Comparison of ENCODE assay signal across 29 cellular contexts in the genomic region with DNA sequence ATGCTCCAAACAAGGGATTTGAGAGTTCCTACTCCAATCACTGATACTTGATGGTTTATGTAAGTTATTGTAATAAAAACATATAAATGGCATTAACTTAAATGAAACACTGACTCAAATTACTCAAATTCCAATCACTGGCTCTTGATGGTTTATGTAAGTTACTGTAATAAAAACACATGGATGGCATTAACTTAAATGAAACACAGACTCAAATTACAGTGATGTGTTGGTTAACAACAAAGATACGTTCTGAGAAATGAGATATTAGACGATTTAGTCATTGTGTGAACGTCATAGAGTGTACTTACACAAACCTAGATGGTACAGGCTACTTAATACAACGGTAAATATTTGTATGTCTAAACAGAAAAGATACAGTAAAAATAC.
"Had no signal": no experiment of that assay in that cellular context is flagged by ENCODE, and none has a peak within 500 bp of the region (broad histone marks: within the 10 kb centered on the region; RNA-seq: fewer than 3 reads in every experiment).

No MANE protein-coding gene starts in this region.

- H3K9me3 ChIP-seq: adrenal gland, breast epithelium, SJCRH30, SK-N-SH had no signal

- H3K9ac ChIP-seq: SK-N-SH had no signal

- H3K4me2 ChIP-seq: SK-N-SH had no signal

- DNase-seq: activated CD4-positive, alpha-beta memory T cell treated with anti-CD3 and anti-CD28 coated beads, Interleukin-2, amount 10 ng/mL, durations not matched to agents 7 days and 5 days; activated CD4-positive, alpha-beta T cell treated with anti-CD3 and anti-CD28 coated beads for 36 hours; activated CD4-positive, alpha-beta T cell treated with anti-CD3 and anti-CD28 coated beads, Interleukin-2, amount 50 U/mL, for 1 hour; activated gamma-delta T cell treated with Interleukin-2 at 50 U/mL for 16 hours; activated naive CD4-positive, alpha-beta T cell treated with anti-CD3 and anti-CD28 coated beads, Interleukin-2, amount 10 ng/mL, durations not matched to agents 7 days and 5 days; activated naive CD8-positive, alpha-beta T cell treated with anti-CD3 and anti-CD28 coated beads for 36 hours; activated T-cell treated with anti-CD3 and anti-CD28 coated beads for 4 hours; activated T-cell treated with anti-CD3 and anti-CD28 coated beads, Interleukin-2, amount 50 U/mL, for 48 hours; adrenal gland; aorta; caudate nucleus; Kasumi-1; NCI-H1105 treated with DMSO at 0.1 percent for 48 hours; NCI-H146; NCI-H1930; NCI-H345; NCI-H510A; NCI-H526 treated with DMSO at 0.1 percent for 48 hours; NCI-H82; NK-92 treated with Interleukin-12 subunit alpha and Interleukin-12 subunit beta, amount 100 ng/mL, for 24 hours; OCI-M1; RPMI8226; SJCRH30; SK-N-SH; T-helper 1 cell; WERI-Rb-1 had no signal

- H3K36me3 ChIP-seq: adrenal gland, breast epithelium, SJCRH30, WERI-Rb-1 had no signal

- H3K27me3 ChIP-seq: adrenal gland, breast epithelium, SJCRH30 had no signal

- H3K27ac ChIP-seq: adrenal gland, breast epithelium, SJCRH30, WERI-Rb-1 had no signal

- H3K4me1 ChIP-seq: adrenal gland, breast epithelium, SJCRH30 had no signal

- ATAC-seq: activated CD4-positive, alpha-beta T cell treated with anti-CD3 and anti-CD28 coated beads for 36 hours; Panc1; Right ventricle myocardium inferior had no signal

- H3K4me3 ChIP-seq: adrenal gland, breast epithelium, SJCRH30 had no signal
